26 cellular contexts compared by ENCODE assay signal in the genomic region with DNA sequence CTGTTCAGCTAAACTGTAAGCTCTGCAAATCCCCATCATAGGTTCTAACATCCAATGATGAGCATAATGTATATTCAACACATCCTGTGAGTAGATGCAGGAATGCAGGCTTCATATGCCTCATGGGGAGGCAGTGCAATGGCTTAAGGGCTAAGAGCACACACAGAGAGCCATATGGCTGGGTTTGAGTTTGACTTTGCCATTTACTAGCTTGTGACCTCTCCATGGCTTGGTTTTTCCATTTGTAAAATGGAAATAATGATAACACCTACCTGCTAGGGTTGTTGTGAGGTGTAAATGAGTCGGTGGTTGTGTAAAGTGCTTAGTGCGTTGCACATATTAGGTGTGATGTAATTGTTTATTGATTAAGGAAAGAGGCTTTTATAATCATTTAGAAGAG. TPM values are rescaled to one million over a fixed set of nuclear protein-coding genes. Genes with fewer than 3 reads are reported as not detected.
DNase-seq lines count a peak whose midpoint lies in the region; ATAC-seq, FAIRE-seq and TF ChIP-seq lines count a peak whose summit lies in the region.
"Had no signal": no experiment of that assay in that cellular context is flagged by ENCODE, and none has a peak within 500 bp of the region (broad histone marks: within the 10 kb centered on the region; RNA-seq: fewer than 3 reads in every experiment).

No MANE protein-coding gene starts in this region.

- TF ChIP-seq POLR2A in GM12891 (IDR thresholded peaks at IDR 0.05; ENCODE audit: low read depth, low read length), result peak; percentile 32; the same call in 1 of the 2 replicates
- TF ChIP-seq POLR2A in gastrocnemius medialis (IDR thresholded peaks at IDR 0.05), result no peak

- H3K36me3 ChIP-seq in neutrophil, result peaks cover 74% of the 10 kb centered on the region
- no peaks in the 10 kb centered on the region for H3K36me3 ChIP-seq in gastrocnemius medialis
- H3K36me3 ChIP-seq: sigmoid colon, uterus had no signal

- DNase-seq in activated CD8-positive, alpha-beta memory T cell treated with anti-CD3 and anti-CD28 coated beads for 24 hours, result peak; percentile 30
- no peak for DNase-seq in activated CD8-positive, alpha-beta memory T cell treated with anti-CD3 and anti-CD28 coated beads, Interleukin-2, amount 50 U/mL, for 48 hours
- DNase-seq in GM12891 (ENCODE audit: insufficient read length, low spot score), result no peak
- no peak for DNase-seq in activated naive CD8-positive, alpha-beta T cell treated with anti-CD3 and anti-CD28 coated beads, Interleukin-2, amount 10 ng/mL, durations not matched to agents 7 days and 5 days
- DNase-seq in AG20443 (ENCODE audit: low spot score), result no peak
- no peak for DNase-seq in stimulated activated CD4-positive, alpha-beta T cell treated with anti-CD3 and anti-CD28 coated beads, Interleukin-12 subunit alpha, Interleukin-12 subunit beta, amount 100 ng/mL, for 4 hours
- DNase-seq in gastrocnemius medialis, result no peak
- DNase-seq: amniotic stem cell; C1 segment of cervical spinal cord; GF-D8; IMR-90; left lung; NCI-H1417; NK-92 treated with Interleukin-12 subunit alpha and Interleukin-12 subunit beta, amount 100 ng/mL, for 24 hours; sigmoid colon; T-helper 1 cell; uterus had no signal

- H3K27me3 Mint-ChIP-seq in activated naive CD8-positive, alpha-beta T cell treated with anti-CD3 and anti-CD28 coated beads, Interleukin-2, amount 10 ng/mL, durations not matched to agents 7 days and 5 days, result no peaks in the 10 kb centered on the region
- H3K27me3 Mint-ChIP-seq: dendritic cell treated with granulocyte-macrophage colony-stimulating factor and Interleukin-4, amounts not matched to agents 40 ng/mL and 50 ng/mL, for 4 days had no signal

- POLR2A ChIA-PET in activated naive CD8-positive, alpha-beta T cell treated with anti-CD3 and anti-CD28 coated beads, Interleukin-2, amount 10 ng/mL, durations not matched to agents 7 days and 5 days (lab: Charles Lee), result interaction anchor here (0.9 kb wide), 1 partner anchor 11 kb away, joined by 3 read pairs; no protein-coding TSS in a partner anchor

- H3K4me1 Mint-ChIP-seq in activated naive CD8-positive, alpha-beta T cell treated with anti-CD3 and anti-CD28 coated beads, Interleukin-2, amount 10 ng/mL, durations not matched to agents 7 days and 5 days, result peaks cover 56% of the 10 kb centered on the region

- no peaks in the 10 kb centered on the region for H3K27me3 ChIP-seq in neutrophil
- no peaks in the 10 kb centered on the region for H3K27me3 ChIP-seq in gastrocnemius medialis
- H3K27me3 ChIP-seq: left lung, sigmoid colon, uterus had no signal

- H3K4me3 Mint-ChIP-seq in activated naive CD8-positive, alpha-beta T cell treated with anti-CD3 and anti-CD28 coated beads, Interleukin-2, amount 10 ng/mL, durations not matched to agents 7 days and 5 days, result no peak overlapping the region
- H3K4me3 Mint-ChIP-seq: dendritic cell treated with granulocyte-macrophage colony-stimulating factor and Interleukin-4, amounts not matched to agents 40 ng/mL and 50 ng/mL, for 4 days had no signal

- H3K27ac ChIP-seq in neutrophil, result peak overlapping the region; percentile 99
- H3K27ac ChIP-seq in gastrocnemius medialis, result peak overlapping the region in 1 of 4 donors; percentile 7
- H3K27ac ChIP-seq: HL-60, left lung, sigmoid colon, uterus had no signal

- no peak for FAIRE-seq in GM12891 (lab: Jason Lieb, UNC)
- FAIRE-seq: endothelial cell of umbilical vein had no signal

- H3K4me3 ChIP-seq in neutrophil (ENCODE audit: low read depth in 1 of 2, low read length in 1 of 2) (no peak overlapping the region), gastrocnemius medialis (no peak overlapping the region)
- H3K4me3 ChIP-seq: left lung, sigmoid colon, uterus had no signal

- no peaks in the 10 kb centered on the region for H3K9me3 ChIP-seq in neutrophil
- H3K9me3 ChIP-seq in gastrocnemius medialis, result no peaks in the 10 kb centered on the region
- H3K9me3 ChIP-seq: left lung, sigmoid colon, uterus had no signal

- peak overlapping the region; percentile 27 for H3K27ac Mint-ChIP-seq in activated naive CD8-positive, alpha-beta T cell treated with anti-CD3 and anti-CD28 coated beads, Interleukin-2, amount 10 ng/mL, durations not matched to agents 7 days and 5 days
- H3K27ac Mint-ChIP-seq: dendritic cell treated with granulocyte-macrophage colony-stimulating factor and Interleukin-4, amounts not matched to agents 40 ng/mL and 50 ng/mL, for 4 days; progenitor cell of endocrine pancreas had no signal

- H3K9me3 Mint-ChIP-seq in activated naive CD8-positive, alpha-beta T cell treated with anti-CD3 and anti-CD28 coated beads, Interleukin-2, amount 10 ng/mL, durations not matched to agents 7 days and 5 days, result no peaks in the 10 kb centered on the region
- H3K9me3 Mint-ChIP-seq: dendritic cell treated with granulocyte-macrophage colony-stimulating factor and Interleukin-4, amounts not matched to agents 40 ng/mL and 50 ng/mL, for 4 days had no signal

- intact Hi-C loops in gastrocnemius medialis (cut with DNase I; ENCODE audit: low total_unique reads), result no loop called here

- no peak for ATAC-seq in activated naive CD8-positive, alpha-beta T cell treated with anti-CD3 and anti-CD28 coated beads, Interleukin-2, amount 10 ng/mL, durations not matched to agents 7 days and 5 days (ENCODE audit: low read depth)
- no peak for ATAC-seq in gastrocnemius medialis
- ATAC-seq: left lung, Panc1 had no signal

- H3K4me1 ChIP-seq in neutrophil (ENCODE audit: control insufficient read depth in 1 of 2, insufficient read depth in 1 of 2, low read depth in 1 of 2, low read length in 1 of 2), result peaks cover 38 to 72% of the 10 kb centered on the region in 2 experiments
- H3K4me1 ChIP-seq in gastrocnemius medialis, result peaks cover 37 to 52% of the 10 kb centered on the region in 2 donors

- no peak for TF ChIP-seq CTCF in neutrophil (IDR thresholded peaks at IDR 0.05)
- no peak for TF ChIP-seq CTCF in gastrocnemius medialis (IDR thresholded peaks at IDR 0.05 in 4 of 5, conservative IDR thresholded peaks at IDR 0.05 in 1 of 5)

- peaks cover 40% of the 10 kb centered on the region for H3K36me3 Mint-ChIP-seq in activated naive CD8-positive, alpha-beta T cell treated with anti-CD3 and anti-CD28 coated beads, Interleukin-2, amount 10 ng/mL, durations not matched to agents 7 days and 5 days

- in situ Hi-C loops in gastrocnemius medialis (cut with MboI; ENCODE audit: low sequenced_read_pairs in 4 of 4), result no loop called here

TF ChIP-seq in GM12891, 5 proteins besides CTCF, POLR2A, EP300 and RAD21:
- TF ChIP-seq TAF1 (IDR thresholded peaks at IDR 0.05; ENCODE audit: low read depth, low read length), result no peak
- TF ChIP-seq POU2F2 (IDR thresholded peaks at IDR 0.05; ENCODE audit: low read depth, low read length), result no peak
- TF ChIP-seq POLR2AphosphoS5 (IDR thresholded peaks at IDR 0.05; ENCODE audit: low read depth, low read length), result no peak
- no peak for TF ChIP-seq PAX5 (IDR thresholded peaks at IDR 0.05; ENCODE audit: insufficient read depth, low read length, severe bottlenecking)
- TF ChIP-seq SPI1 (IDR thresholded peaks at IDR 0.05; ENCODE audit: low read depth, low read length), result no peak

RNA-seq across cellular contexts. Expression of a gene that starts 13.4 kb away (rescaled TPM):
- polyA plus RNA-seq in GM12891 (2012; ENCODE audit: low read depth, missing spikeins), result 60.0 TPM
- total RNA-seq in activated naive CD8-positive, alpha-beta T cell treated with anti-CD3 and anti-CD28 coated beads, Interleukin-2, amount 10 ng/mL, durations not matched to agents 7 days and 5 days, result 100 to 1,000 TPM; 131 to 133 TPM
- 10 to 100 TPM in 1 of 4 donors, 1 to 10 TPM in 3; 6.0 to 14.8 (median 7.5) TPM for total RNA-seq in gastrocnemius medialis
- total RNA-seq: A673, H4, IMR-90, NCI-H460 had no signal

Comparison
In these comparisons a context has a peak if more than half of its experiments do, and no peak if none do; other contexts are left out.
1. RNA of a gene that starts 13.4 kb away (total RNA-seq): 131 to 133 TPM in activated naive CD8-positive, alpha-beta T cell treated with anti-CD3 and anti-CD28 coated beads, Interleukin-2, amount 10 ng/mL, durations not matched to agents 7 days and 5 days; 6.0 to 14.8 TPM in gastrocnemius medialis; every median in the first group is over 4 times any median in the second.